In the genomic region with DNA sequence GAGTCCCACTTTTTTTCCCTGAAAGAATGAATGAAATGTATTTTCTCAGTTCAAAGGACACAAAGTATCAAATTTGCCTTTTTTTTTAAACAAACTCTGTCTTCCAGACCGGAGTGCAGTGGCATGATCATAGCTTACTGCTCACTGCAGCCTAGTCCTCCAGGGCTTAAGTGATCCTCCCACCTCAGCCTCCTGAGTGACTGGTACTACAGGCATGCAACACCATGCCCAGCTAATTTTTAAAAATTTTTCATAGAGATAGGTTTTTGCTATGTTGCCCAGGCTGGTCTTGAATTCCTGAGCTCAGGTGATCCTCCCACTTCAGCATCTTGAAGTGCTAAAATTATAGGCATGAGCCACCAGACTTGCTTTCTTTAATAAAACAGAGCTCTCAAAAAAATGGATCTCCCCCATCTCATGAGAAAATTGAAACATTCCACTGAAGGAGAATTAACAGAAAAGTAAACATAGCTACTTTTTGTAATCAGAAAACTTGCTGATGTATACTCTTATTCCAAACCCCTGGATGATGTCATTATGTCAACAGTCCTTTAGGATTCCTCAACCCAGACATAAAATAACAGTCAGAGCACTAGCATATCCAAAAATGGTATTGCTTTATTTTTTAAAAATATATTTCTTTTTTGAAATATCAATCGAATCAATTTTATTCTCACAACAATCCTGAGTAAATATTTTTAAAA, we compare ENCODE assay signal across 15 cellular contexts. TPM values are rescaled to one million over a fixed set of nuclear protein-coding genes. Genes with fewer than 3 reads are reported as not detected.
DNase-seq lines count a peak whose midpoint lies in the region; ATAC-seq, FAIRE-seq and TF ChIP-seq lines count a peak whose summit lies in the region.
"Had no signal": no experiment of that assay in that cellular context is flagged by ENCODE, and none has a peak within 500 bp of the region (broad histone marks: within the 10 kb centered on the region; RNA-seq: fewer than 3 reads in every experiment).

No MANE protein-coding gene starts in this region.

- no peak overlapping the region for H3K27ac Mint-ChIP-seq in activated T-helper 1 cell treated with anti-CD3 and anti-CD28 coated beads, Interleukin-12 subunit alpha, Interleukin-12 subunit beta, Interleukin-2, Interleukin-4 antibody, amounts not matched to agents 30 ng/mL and 10 ng/mL and 1 ng/mL, durations not matched to agents 14 hours and 24 hours and 36 hours
- H3K27ac Mint-ChIP-seq: activated T-cell treated with anti-CD3 and anti-CD28 coated beads, Interleukin-2, amount 50 U/mL, for 24 hours had no signal

- DNase-seq in H54 (ENCODE audit: insufficient read length, low spot score): no peak
- peak; percentile 67 to 85 for DNase-seq in SJSA1 (ENCODE audit: low read depth in 1 of 2, low spot score in 2 of 2)
- DNase-seq in epithelial cell of prostate (ENCODE audit: low read depth, low spot score): no peak
- no peak for DNase-seq in activated T-helper 1 cell treated with anti-CD3 and anti-CD28 coated beads, Interleukin-12 subunit alpha, Interleukin-12 subunit beta, Interleukin-2, Interleukin-4 antibody, amounts not matched to agents 30 ng/mL and 10 ng/mL and 1 ng/mL, durations not matched to agents 14 hours and 24 hours and 36 hours (ENCODE audit: low spot score)
- no peak for DNase-seq in NCI-H1105 (lab: John Stamatoyannopoulos, UW)
- no peak for DNase-seq in colonic mucosa
- DNase-seq: activated T-cell treated with anti-CD3 and anti-CD28 coated beads, Interleukin-2, amount 50 U/mL, for 24 hours; anterior cingulate cortex; COR-L47; erythroblast; NCI-H146; NCI-H82 had no signal

- peaks cover 49% of the 10 kb centered on the region for H3K4me1 Mint-ChIP-seq in activated T-helper 1 cell treated with anti-CD3 and anti-CD28 coated beads, Interleukin-12 subunit alpha, Interleukin-12 subunit beta, Interleukin-2, Interleukin-4 antibody, amounts not matched to agents 30 ng/mL and 10 ng/mL and 1 ng/mL, durations not matched to agents 14 hours and 24 hours and 36 hours (ENCODE audit: low read depth)

- peak overlapping the region; percentile 99 for H3K27ac ChIP-seq in SJSA1
- peak overlapping the region; percentile 85 for H3K27ac ChIP-seq in epithelial cell of prostate
- H3K27ac ChIP-seq in colonic mucosa: no peak overlapping the region

- no peak for TF ChIP-seq CTCF in colonic mucosa (IDR thresholded peaks at IDR 0.05)

- intact Hi-C loops in activated T-helper 1 cell treated with anti-CD3 and anti-CD28 coated beads, Interleukin-12 subunit alpha, Interleukin-12 subunit beta, Interleukin-2, Interleukin-4 antibody, amounts not matched to agents 30 ng/mL and 10 ng/mL and 1 ng/mL, durations not matched to agents 14 hours and 24 hours and 36 hours (cut with micrococcal nuclease): no loop called here
- intact Hi-C loops in colonic mucosa (cut with DNase I): no loop called here

- no peaks in the 10 kb centered on the region for H3K9me3 Mint-ChIP-seq in activated T-helper 1 cell treated with anti-CD3 and anti-CD28 coated beads, Interleukin-12 subunit alpha, Interleukin-12 subunit beta, Interleukin-2, Interleukin-4 antibody, amounts not matched to agents 30 ng/mL and 10 ng/mL and 1 ng/mL, durations not matched to agents 14 hours and 24 hours and 36 hours
- H3K9me3 Mint-ChIP-seq: activated T-cell treated with anti-CD3 and anti-CD28 coated beads, Interleukin-2, amount 50 U/mL, for 24 hours had no signal

- H3K36me3 Mint-ChIP-seq in activated T-helper 1 cell treated with anti-CD3 and anti-CD28 coated beads, Interleukin-12 subunit alpha, Interleukin-12 subunit beta, Interleukin-2, Interleukin-4 antibody, amounts not matched to agents 30 ng/mL and 10 ng/mL and 1 ng/mL, durations not matched to agents 14 hours and 24 hours and 36 hours (ENCODE audit: low read depth): peaks cover 19% of the 10 kb centered on the region

- no peaks in the 10 kb centered on the region for H3K27me3 Mint-ChIP-seq in activated T-helper 1 cell treated with anti-CD3 and anti-CD28 coated beads, Interleukin-12 subunit alpha, Interleukin-12 subunit beta, Interleukin-2, Interleukin-4 antibody, amounts not matched to agents 30 ng/mL and 10 ng/mL and 1 ng/mL, durations not matched to agents 14 hours and 24 hours and 36 hours (ENCODE audit: insufficient read depth)
- H3K27me3 Mint-ChIP-seq: activated T-cell treated with anti-CD3 and anti-CD28 coated beads, Interleukin-2, amount 50 U/mL, for 24 hours had no signal

- no peak overlapping the region for H3K4me3 ChIP-seq in SJSA1
- no peak overlapping the region for H3K4me3 ChIP-seq in skeletal muscle satellite cell (ENCODE audit: low read length)
- H3K4me3 ChIP-seq in colonic mucosa: no peak overlapping the region

- H3K36me3 ChIP-seq in SJSA1: no peaks in the 10 kb centered on the region
- no peaks in the 10 kb centered on the region for H3K36me3 ChIP-seq in skeletal muscle satellite cell (ENCODE audit: insufficient read depth, low read length)
- no peaks in the 10 kb centered on the region for H3K36me3 ChIP-seq in colonic mucosa

- ATAC-seq in HG02884 (IDR thresholded peaks at IDR 0.05; ENCODE audit: unreplicated experiment): no peak
- ATAC-seq: activated CD4-positive, CD25-positive, alpha-beta regulatory T cell treated with anti-CD3 and anti-CD28 coated beads, Interleukin-2, amount 50 U/mL, for 24 hours had no signal

- peak overlapping the region; percentile 45 for H3K4me2 ChIP-seq in skeletal muscle satellite cell (ENCODE audit: low read length)

- TF ChIP-seq POLR2A in H54 (IDR thresholded peaks at IDR 0.05; ENCODE audit: low read depth, low read length): no peak

- H3K27me3 ChIP-seq in SJSA1 (replicated peaks) (no peaks in the 10 kb centered on the region), skeletal muscle satellite cell (ENCODE audit: control insufficient read depth, insufficient read depth, low read length) (no peaks in the 10 kb centered on the region), colonic mucosa (no peaks in the 10 kb centered on the region)

- H3K9ac ChIP-seq in skeletal muscle satellite cell (ENCODE audit: low read depth, low read length) (peak overlapping the region; percentile 35), colonic mucosa (ENCODE audit: low read depth in 2 of 2, low read length in 2 of 2) (no peak overlapping the region)

- no peak overlapping the region for H3K4me3 Mint-ChIP-seq in activated T-helper 1 cell treated with anti-CD3 and anti-CD28 coated beads, Interleukin-12 subunit alpha, Interleukin-12 subunit beta, Interleukin-2, Interleukin-4 antibody, amounts not matched to agents 30 ng/mL and 10 ng/mL and 1 ng/mL, durations not matched to agents 14 hours and 24 hours and 36 hours
- H3K4me3 Mint-ChIP-seq: activated T-cell treated with anti-CD3 and anti-CD28 coated beads, Interleukin-2, amount 50 U/mL, for 24 hours had no signal

- peak; percentile 90 for FAIRE-seq in H54 (lab: Jason Lieb, UNC)

- H3K4me1 ChIP-seq in SJSA1 (replicated peaks) (peaks cover 76% of the 10 kb centered on the region), skeletal muscle satellite cell (ENCODE audit: control insufficient read depth, insufficient read depth, low read length) (peaks cover 75% of the 10 kb centered on the region), colonic mucosa (no peaks in the 10 kb centered on the region)

- H3K9me3 ChIP-seq in SJSA1 (replicated peaks) (no peaks in the 10 kb centered on the region), skeletal muscle satellite cell (replicated peaks; ENCODE audit: low read length) (no peaks in the 10 kb centered on the region), colonic mucosa (no peaks in the 10 kb centered on the region)

RNA-seq across cellular contexts. Expression of a gene that starts 12.3 kb away (rescaled TPM):
- total RNA-seq in SJSA1 (2014; rRNA removed; shearing (Covaris generic)): 10.4 and 11.4 TPM in 2 replicates
- 4.8 and 5.8 TPM in 2 replicates for total RNA-seq in skeletal muscle satellite cell (2012; rRNA removed)
- total RNA-seq in activated T-helper 1 cell treated with anti-CD3 and anti-CD28 coated beads, Interleukin-12 subunit alpha, Interleukin-12 subunit beta, Interleukin-2, Interleukin-4 antibody, amounts not matched to agents 30 ng/mL and 10 ng/mL and 1 ng/mL, durations not matched to agents 14 hours and 24 hours and 36 hours: 3.3 and 4.2 TPM in 2 replicates
- 1 to 10 TPM; 3.4 to 3.5 TPM for total RNA-seq in colonic mucosa

RNA-seq across cellular contexts. Expression of a gene that starts 14.2 kb away (rescaled TPM):
- total RNA-seq in SJSA1 (2014; rRNA removed; shearing (Covaris generic)): 7,646 and 7,733 TPM in 2 replicates
- total RNA-seq in skeletal muscle satellite cell (2012; rRNA removed): 9,208 and 11,075 TPM in 2 replicates
- total RNA-seq in activated T-helper 1 cell treated with anti-CD3 and anti-CD28 coated beads, Interleukin-12 subunit alpha, Interleukin-12 subunit beta, Interleukin-2, Interleukin-4 antibody, amounts not matched to agents 30 ng/mL and 10 ng/mL and 1 ng/mL, durations not matched to agents 14 hours and 24 hours and 36 hours: 192 and 193 TPM in 2 replicates
- total RNA-seq in colonic mucosa: 100 to 1,000 TPM; 121 to 326 TPM

Comparison
In these comparisons a context has a peak if more than half of its experiments do, and no peak if none do; other contexts are left out.
1. DNase-seq: peak in SJSA1 (2 of 2); none in H54 (single experiment), epithelial cell of prostate (single experiment), activated T-helper 1 cell treated with anti-CD3 and anti-CD28 coated beads, Interleukin-12 subunit alpha, Interleukin-12 subunit beta, Interleukin-2, Interleukin-4 antibody, amounts not matched to agents 30 ng/mL and 10 ng/mL and 1 ng/mL, durations not matched to agents 14 hours and 24 hours and 36 hours (single experiment), NCI-H1105 (single experiment) and colonic mucosa (single experiment).
2. RNA of a gene that starts 14.2 kb away (total RNA-seq): 7,646 to 7,733 TPM in SJSA1; 121 to 326 TPM in colonic mucosa and 192 to 193 TPM in activated T-helper 1 cell treated with anti-CD3 and anti-CD28 coated beads, Interleukin-12 subunit alpha, Interleukin-12 subunit beta, Interleukin-2, Interleukin-4 antibody, amounts not matched to agents 30 ng/mL and 10 ng/mL and 1 ng/mL, durations not matched to agents 14 hours and 24 hours and 36 hours; every median in the first group is over 10 times any median in the second.